Comparison of ENCODE assay signal across 10 cellular contexts in genomic region chr4:13980317-13980716, GRCh38.
DNase-seq lines count a peak whose midpoint lies in the region; ATAC-seq and TF ChIP-seq lines count a peak whose summit lies in the region.
"Had no signal": no experiment of that assay in that cellular context is flagged by ENCODE, and none has a peak within 500 bp of the region (broad histone marks: within the 10 kb centered on the region; RNA-seq: fewer than 3 reads in every experiment).

No MANE protein-coding gene starts in this region.

- peak; percentile 71 for ATAC-seq in GM21737 (IDR thresholded peaks at IDR 0.05; ENCODE audit: unreplicated experiment)
- no peak for ATAC-seq in GM19351 (IDR thresholded peaks at IDR 0.05; ENCODE audit: unreplicated experiment)
- ATAC-seq: HCT116 had no signal

- DNase-seq in AG08395 (ENCODE audit: low spot score): peak; percentile 94
- peak; percentile 89 for DNase-seq in M059J (ENCODE audit: low read depth)
- peak; percentile 84 for DNase-seq in fibroblast of the aortic adventitia (ENCODE audit: low read depth)
- no peak for DNase-seq in stimulated activated CD8-positive, alpha-beta memory T cell treated with anti-CD3 and anti-CD28 coated beads, Interleukin-4, amount 100 ng/mL, for 48 hours
- no peak for DNase-seq in SW 1271 (lab: John Stamatoyannopoulos, UW)
- no peak for DNase-seq in NOMO-1 treated with DMSO at 0.1 percent for 48 hours (lab: John Stamatoyannopoulos, UW; ENCODE audit: unreplicated experiment)

- H3K4me3 ChIP-seq in fibroblast of the aortic adventitia (ENCODE audit: low read depth, low read length): no peak overlapping the region
- H3K4me3 ChIP-seq: skin epidermis had no signal

- no peak for TF ChIP-seq CTCF in fibroblast of the aortic adventitia (IDR thresholded peaks at IDR 0.05; ENCODE audit: insufficient read depth, low read length)

Comparison
In these comparisons a context has a peak if more than half of its experiments do, and no peak if none do; other contexts are left out.
1. DNase-seq: peak in AG08395 (single experiment), M059J (single experiment) and fibroblast of the aortic adventitia (single experiment); none in stimulated activated CD8-positive, alpha-beta memory T cell treated with anti-CD3 and anti-CD28 coated beads, Interleukin-4, amount 100 ng/mL, for 48 hours (single experiment), SW 1271 (0 of 2) and NOMO-1 treated with DMSO at 0.1 percent for 48 hours (single experiment).